Comparison of ENCODE assay signal across 8 cellular contexts in genomic region chr15:51970981-51971352, GRCh38. TPM values are rescaled to one million over a fixed set of nuclear protein-coding genes. Genes with fewer than 3 reads are reported as not detected.
DNase-seq lines count a peak whose midpoint lies in the region; ATAC-seq and TF ChIP-seq lines count a peak whose summit lies in the region.

No MANE protein-coding gene starts in this region.

- H3K79me2 ChIP-seq in neural cell (replicated peaks; ENCODE audit: insufficient read depth, low read length): peaks cover 32% of the 10 kb centered on the region

- TF ChIP-seq EP300 in neural cell (conservative IDR thresholded peaks at IDR 0.05; ENCODE audit: poor library complexity, severe bottlenecking): no peak

- peaks cover 0 to 48% (median 14%) of the 10 kb centered on the region in 11 experiments; a peak in 9 of 22 replicates for H4K20me1 ChIP-seq in BLaER1 treated with 17β-estradiol and CSF1 and Interleukin-3, amounts not matched to agents 10 nM and 100 nM
- H4K20me1 ChIP-seq in neural cell (ENCODE audit: insufficient read depth): no peaks in the 10 kb centered on the region

- peak overlapping the region; percentile 77 to 99 (median 85) for H3K4me2 ChIP-seq in BLaER1 treated with 17β-estradiol and CSF1 and Interleukin-3, amounts not matched to agents 10 nM and 100 nM
- H3K4me2 ChIP-seq in neural cell (ENCODE audit: low read length): peak overlapping the region; percentile 83

- no peaks in the 10 kb centered on the region for H3K27me3 ChIP-seq in BLaER1 treated with 17β-estradiol and CSF1 and Interleukin-3, amounts not matched to agents 10 nM and 100 nM
- H3K27me3 ChIP-seq in effector memory CD4-positive, alpha-beta T cell (replicated peaks; ENCODE audit: control insufficient read depth, insufficient read depth, low read length, poor library complexity, severe bottlenecking): no peaks in the 10 kb centered on the region
- no peaks in the 10 kb centered on the region for H3K27me3 ChIP-seq in neural cell (ENCODE audit: insufficient read depth, low read depth, low read length)

- H3K9me3 ChIP-seq in BLaER1 treated with 17β-estradiol and CSF1 and Interleukin-3, amounts not matched to agents 10 nM and 100 nM (replicated peaks in 1 of 11): peaks cover 18 to 32% (median 28%) of the 10 kb centered on the region in 11 experiments
- H3K9me3 ChIP-seq in effector memory CD4-positive, alpha-beta T cell (ENCODE audit: control insufficient read depth, low read length): no peaks in the 10 kb centered on the region
- no peaks in the 10 kb centered on the region for H3K9me3 ChIP-seq in neural cell (ENCODE audit: low read length)

- ATAC-seq in GM21381 (IDR thresholded peaks at IDR 0.05; ENCODE audit: unreplicated experiment): peak; percentile 17

- TF ChIP-seq RAD21 in neural cell (conservative IDR thresholded peaks at IDR 0.05): no peak

- peaks cover 15 to 27% (median 19%) of the 10 kb centered on the region in 10 experiments for H3K4me1 ChIP-seq in BLaER1 treated with 17β-estradiol and CSF1 and Interleukin-3, amounts not matched to agents 10 nM and 100 nM
- H3K4me1 ChIP-seq in effector memory CD4-positive, alpha-beta T cell (ENCODE audit: control insufficient read depth, insufficient read depth, low read length, poor library complexity, severe bottlenecking): no peaks in the 10 kb centered on the region

- H3K27ac ChIP-seq in BLaER1 treated with 17β-estradiol and CSF1 and Interleukin-3, amounts not matched to agents 10 nM and 100 nM: peak overlapping the region; percentile 82 to 98 (median 94)
- H3K27ac ChIP-seq in effector memory CD4-positive, alpha-beta T cell (ENCODE audit: insufficient read depth, low read length, poor library complexity, severe bottlenecking): peak overlapping the region; percentile 77
- peak overlapping the region; percentile 99 for H3K27ac ChIP-seq in neural cell (ENCODE audit: low read length)

- TF ChIP-seq CTCF in LNCaP clone FGC (IDR thresholded peaks at IDR 0.05; ENCODE audit: control insufficient read depth, extremely low read depth, insufficient read depth): no peak
- no peak for TF ChIP-seq CTCF in neural cell (IDR thresholded peaks at IDR 0.05; ENCODE audit: poor library complexity, severe bottlenecking)

- peaks cover 23 to 36% (median 32%) of the 10 kb centered on the region in 11 experiments for H3K36me3 ChIP-seq in BLaER1 treated with 17β-estradiol and CSF1 and Interleukin-3, amounts not matched to agents 10 nM and 100 nM
- no peaks in the 10 kb centered on the region for H3K36me3 ChIP-seq in effector memory CD4-positive, alpha-beta T cell (ENCODE audit: control insufficient read depth, insufficient read depth, low read length)
- no peaks in the 10 kb centered on the region for H3K36me3 ChIP-seq in neural cell (ENCODE audit: insufficient read depth, low read length)

- DNase-seq in LNCaP clone FGC (ENCODE audit: low read depth) (no peak), H4 (ENCODE audit: low spot score) (no peak)
- no peak for DNase-seq in effector memory CD4-positive, alpha-beta T cell
- DNase-seq in activated effector memory CD4-positive, alpha-beta T cell treated with anti-CD3 and anti-CD28 coated beads, Interleukin-2, amount 50 U/mL, for 16 hours: no peak
- no peak for DNase-seq in activated CD8-positive, alpha-beta memory T cell treated with anti-CD3 and anti-CD28 coated beads, Interleukin-2, amount 50 U/mL, for 48 hours

- H3F3A ChIP-seq in neural cell (ENCODE audit: insufficient read depth, low read length, poor library complexity, severe bottlenecking): no peaks in the 10 kb centered on the region

- H3K4me3 ChIP-seq in BLaER1 treated with 17β-estradiol and CSF1 and Interleukin-3, amounts not matched to agents 10 nM and 100 nM: peak overlapping the region; percentile 65 to 92 (median 88)
- H3K4me3 ChIP-seq in LNCaP clone FGC (ENCODE audit: low read depth, low read length) (peak overlapping the region; percentile 97), neural cell (ENCODE audit: low read length) (peak overlapping the region; percentile 77)
- H3K4me3 ChIP-seq in effector memory CD4-positive, alpha-beta T cell (ENCODE audit: insufficient read depth, low read depth, low read length, poor library complexity, severe bottlenecking): peak overlapping the region; percentile 94

- peak overlapping the region; percentile 83 to 97 (median 92) for H3K9ac ChIP-seq in BLaER1 treated with 17β-estradiol and CSF1 and Interleukin-3, amounts not matched to agents 10 nM and 100 nM
- H3K9ac ChIP-seq in neural cell (ENCODE audit: low read length): peak overlapping the region; percentile 98

- peak overlapping the region; percentile 87 for H2AFZ ChIP-seq in neural cell (ENCODE audit: low read depth, low read length)

- no peaks in the 10 kb centered on the region for H3K9me2 ChIP-seq in neural cell (ENCODE audit: insufficient read depth, low read length)

TF ChIP-seq in neural cell, 6 proteins besides CTCF, POLR2A, EP300 and RAD21:
- TF ChIP-seq TAF1 (IDR thresholded peaks at IDR 0.05; ENCODE audit: low read depth): no peak
- no peak for TF ChIP-seq REST (IDR thresholded peaks at IDR 0.05; ENCODE audit: borderline replicate concordance)

RNA-seq across cellular contexts. Expression of gene LEO1, which starts 0.6 kb away (rescaled TPM):
- polyA plus RNA-seq in neural cell: 30.1 and 30.3 TPM in 2 replicates
- polyA minus RNA-seq in neural cell: 55.3 and 68.0 TPM in 2 replicates
- 24.2 and 31.9 TPM in 2 replicates for total RNA-seq in H4 (2014; rRNA removed; shearing (Covaris generic))

RNA-seq across cellular contexts. Expression of gene MAPK6, which starts 48.1 kb away (rescaled TPM):
- 127 and 140 TPM in 2 replicates for polyA plus RNA-seq in neural cell
- polyA minus RNA-seq in neural cell: 290 and 298 TPM in 2 replicates
- 54.7 and 62.8 TPM in 2 replicates for total RNA-seq in H4 (2014; rRNA removed; shearing (Covaris generic))
